ENCODE assay signal across 1 cellular context in the genomic region with DNA sequence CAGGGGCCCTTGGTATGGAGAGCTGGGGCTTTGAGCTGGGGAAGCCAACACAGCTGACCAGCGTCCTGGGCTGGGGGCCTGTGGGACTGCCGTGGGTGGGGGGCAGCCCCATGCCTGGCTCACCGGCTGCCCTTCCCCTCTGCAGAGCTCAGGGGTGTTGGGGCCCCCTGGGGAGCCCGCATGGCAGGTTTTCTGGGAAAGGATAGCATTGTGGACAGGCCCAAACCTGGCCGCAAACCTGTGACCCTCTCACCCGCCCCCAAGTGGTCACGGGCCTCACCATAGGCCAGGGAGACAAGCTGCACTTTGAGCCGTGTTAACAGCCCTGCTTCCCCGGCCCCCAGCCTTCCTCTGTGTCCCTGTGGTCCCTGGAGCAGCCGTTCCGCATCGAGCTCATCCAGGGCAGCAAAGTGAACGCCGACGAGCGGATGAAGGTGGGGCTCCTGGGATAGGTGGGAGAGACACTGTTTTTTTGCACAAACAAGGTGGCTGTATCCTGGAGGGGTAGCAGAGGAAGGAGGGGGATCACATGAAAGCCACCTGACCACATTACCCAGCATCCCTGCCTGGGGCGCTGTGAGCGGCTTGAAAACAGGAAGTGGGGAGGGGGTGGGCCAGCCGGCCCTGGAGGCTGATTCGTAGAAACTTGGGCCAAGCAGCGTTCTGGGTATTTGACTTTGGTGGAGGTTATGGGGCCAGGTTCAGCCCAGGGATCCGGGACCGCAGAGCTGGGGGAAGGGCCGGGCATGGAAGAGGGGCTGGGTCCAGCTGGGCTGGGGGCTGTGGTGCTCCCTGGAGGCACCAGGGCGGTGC.
A peak's percentile ranks its signal among the peaks of the same experiment; 100 is the strongest.
TF ChIP-seq lines count a peak whose summit lies in the region.

No MANE protein-coding gene starts in this region.

TF ChIP-seq in HepG2, 621 proteins besides CTCF, POLR2A, EP300 and RAD21 (continued from another document and continues in another):
- TF ChIP-seq, protein P1, sequence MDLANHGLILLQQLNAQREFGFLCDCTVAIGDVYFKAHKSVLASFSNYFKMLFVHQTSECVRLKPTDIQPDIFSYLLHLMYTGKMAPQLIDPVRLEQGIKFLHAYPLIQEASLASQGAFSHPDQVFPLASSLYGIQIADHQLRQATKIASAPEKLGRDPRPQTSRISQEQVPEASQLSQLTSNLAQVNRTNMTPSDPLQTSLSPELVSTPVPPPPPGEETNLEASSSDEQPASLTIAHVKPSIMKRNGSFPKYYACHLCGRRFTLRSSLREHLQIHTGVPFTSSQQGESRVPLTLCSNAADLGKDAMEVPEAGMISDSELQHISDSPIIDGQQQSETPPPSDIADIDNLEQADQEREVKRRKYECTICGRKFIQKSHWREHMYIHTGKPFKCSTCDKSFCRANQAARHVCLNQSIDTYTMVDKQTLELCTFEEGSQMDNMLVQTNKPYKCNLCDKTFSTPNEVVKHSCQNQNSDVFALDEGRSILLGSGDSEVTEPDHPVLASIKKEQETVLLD (CRISPR knock-in tag; IDR thresholded peaks at IDR 0.05; ENCODE audit: low read depth) = no peak
- TF ChIP-seq BCL3 (CRISPR knock-in tag; IDR thresholded peaks at IDR 0.05) (no peak; the same call in none of the 2 replicates), ZNF282 (IDR thresholded peaks at IDR 0.05; ENCODE audit: partially characterized antibody) (no peak), ZSCAN20 (CRISPR knock-in tag; IDR thresholded peaks at IDR 0.05; ENCODE audit: borderline replicate concordance) (no peak), KMT2B (CRISPR knock-in tag; IDR thresholded peaks at IDR 0.05) (peak; percentile 55), AKAP8 (CRISPR knock-in tag; IDR thresholded peaks at IDR 0.05) (no peak; the same call in 1 of the 2 replicates), ZC3H13 (CRISPR knock-in tag; IDR thresholded peaks at IDR 0.05) (no peak; the same call in 1 of the 2 replicates), TFE3 (CRISPR knock-in tag; IDR thresholded peaks at IDR 0.05) (peak; percentile 98), RXRA (CRISPR knock-in tag; IDR thresholded peaks at IDR 0.05) (peak; percentile 36; the same call in 1 of the 2 replicates), RFX1 (IDR thresholded peaks at IDR 0.05) (no peak), KLF11 (CRISPR knock-in tag; IDR thresholded peaks at IDR 0.05) (peak; percentile 51; the same call in 1 of the 2 replicates), STAT5B (CRISPR knock-in tag; IDR thresholded peaks at IDR 0.05) (no peak), KLF16 (CRISPR knock-in tag; IDR thresholded peaks at IDR 0.05) (no peak; a peak in 2 of 4 replicates), NR2F6 (IDR thresholded peaks at IDR 0.05) (peak; percentile 51), NR2F6 (CRISPR knock-in tag; IDR thresholded peaks at IDR 0.05) (no peak), YEATS4 (CRISPR knock-in tag; IDR thresholded peaks at IDR 0.05; ENCODE audit: borderline replicate concordance) (peak; percentile 67; the same call in 1 of the 2 replicates), TAF15 (IDR thresholded peaks at IDR 0.05; ENCODE audit: low read depth, low read length, poor library complexity, severe bottlenecking) (no peak), ZBTB43 (CRISPR knock-in tag; conservative IDR thresholded peaks at IDR 0.05) (no peak), CENPX (CRISPR knock-in tag; IDR thresholded peaks at IDR 0.05) (no peak), ZNF547 (CRISPR knock-in tag; IDR thresholded peaks at IDR 0.05) (peak; percentile 34; the same call in 1 of the 2 replicates), GATAD2A (CRISPR knock-in tag; IDR thresholded peaks at IDR 0.05) (peak; percentile 57), ZBTB3 (CRISPR knock-in tag; IDR thresholded peaks at IDR 0.05; ENCODE audit: borderline replicate concordance, low read depth) (peak; percentile 70; the same call in 1 of the 2 replicates), ZNF660 (CRISPR knock-in tag; IDR thresholded peaks at IDR 0.05; ENCODE audit: borderline replicate concordance, low read depth) (no peak), SIX1 (CRISPR knock-in tag; IDR thresholded peaks at IDR 0.05; ENCODE audit: borderline replicate concordance) (peak; percentile 46; the same call in 1 of the 2 replicates), MXD4 (CRISPR knock-in tag; IDR thresholded peaks at IDR 0.05) (peak; percentile 60; the same call in 1 of the 2 replicates), ZNF30 (CRISPR knock-in tag; IDR thresholded peaks at IDR 0.05) (no peak), HMG20B (CRISPR knock-in tag; conservative IDR thresholded peaks at IDR 0.05) (no peak), MXI1 (IDR thresholded peaks at IDR 0.05; ENCODE audit: borderline replicate concordance, low read depth, low read length) (peak; percentile 29; the same call in 1 of the 3 replicates), JUNB (CRISPR knock-in tag; IDR thresholded peaks at IDR 0.05; ENCODE audit: borderline replicate concordance) (no peak), POLR2AphosphoS2 (IDR thresholded peaks at IDR 0.05; ENCODE audit: low read depth, low read length) (no peak), CBX2 (IDR thresholded peaks at IDR 0.05; ENCODE audit: low read depth, low read length) (no peak), CBX2 (CRISPR knock-in tag; IDR thresholded peaks at IDR 0.05; ENCODE audit: low read depth) (no peak), KAT8 (CRISPR knock-in tag; IDR thresholded peaks at IDR 0.05) (peak; percentile 95), ZNF101 (CRISPR knock-in tag; IDR thresholded peaks at IDR 0.05; ENCODE audit: borderline replicate concordance, low read depth) (peak; percentile 19; the same call in 1 of the 2 replicates), EEA1 (CRISPR knock-in tag; IDR thresholded peaks at IDR 0.05; ENCODE audit: borderline replicate concordance) (0 out of 2 replicates have a peak, but pooled peaks have one; percentile 38), CREB3 (CRISPR knock-in tag; IDR thresholded peaks at IDR 0.05) (no peak; the same call in 1 of the 2 replicates), ZNF253 (CRISPR knock-in tag; IDR thresholded peaks at IDR 0.05; ENCODE audit: borderline replicate concordance) (no peak), JARID2 (CRISPR knock-in tag; IDR thresholded peaks at IDR 0.05; ENCODE audit: insufficient replicate concordance) (no peak), ZNF605 (CRISPR knock-in tag; IDR thresholded peaks at IDR 0.05) (peak; percentile 61; the same call in 1 of the 2 replicates), ZNF333 (CRISPR knock-in tag; IDR thresholded peaks at IDR 0.05; ENCODE audit: borderline replicate concordance) (no peak; the same call in 1 of the 2 replicates)
- TF ChIP-seq, protein P2, sequence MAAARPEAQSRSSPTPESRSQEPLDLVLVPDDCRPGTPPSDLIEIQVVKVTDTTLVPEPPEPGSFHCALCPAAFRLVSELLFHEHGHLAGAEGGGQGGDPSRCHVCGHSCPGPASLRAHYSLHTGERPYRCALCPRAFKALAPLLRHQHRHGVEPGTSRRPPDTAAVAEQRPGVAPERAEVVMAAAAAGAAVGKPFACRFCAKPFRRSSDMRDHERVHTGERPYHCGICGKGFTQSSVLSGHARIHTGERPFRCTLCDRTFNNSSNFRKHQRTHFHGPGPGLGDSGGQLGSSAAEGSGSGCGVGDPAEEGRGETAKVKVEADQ (CRISPR knock-in tag; IDR thresholded peaks at IDR 0.05; ENCODE audit: borderline replicate concordance) = no peak
- TF ChIP-seq, protein P3, sequence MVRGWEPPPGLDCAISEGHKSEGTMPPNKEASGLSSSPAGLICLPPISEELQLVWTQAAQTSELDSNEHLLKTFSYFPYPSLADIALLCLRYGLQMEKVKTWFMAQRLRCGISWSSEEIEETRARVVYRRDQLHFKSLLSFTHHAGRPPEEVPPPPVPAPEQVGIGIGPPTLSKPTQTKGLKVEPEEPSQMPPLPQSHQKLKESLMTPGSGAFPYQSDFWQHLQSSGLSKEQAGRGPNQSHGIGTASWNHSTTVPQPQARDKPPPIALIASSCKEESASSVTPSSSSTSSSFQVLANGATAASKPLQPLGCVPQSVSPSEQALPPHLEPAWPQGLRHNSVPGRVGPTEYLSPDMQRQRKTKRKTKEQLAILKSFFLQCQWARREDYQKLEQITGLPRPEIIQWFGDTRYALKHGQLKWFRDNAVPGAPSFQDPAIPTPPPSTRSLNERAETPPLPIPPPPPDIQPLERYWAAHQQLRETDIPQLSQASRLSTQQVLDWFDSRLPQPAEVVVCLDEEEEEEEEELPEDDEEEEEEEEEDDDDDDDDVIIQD (CRISPR knock-in tag; IDR thresholded peaks at IDR 0.05; ENCODE audit: low read depth) = peak; percentile 28
- TF ChIP-seq, protein P4, sequence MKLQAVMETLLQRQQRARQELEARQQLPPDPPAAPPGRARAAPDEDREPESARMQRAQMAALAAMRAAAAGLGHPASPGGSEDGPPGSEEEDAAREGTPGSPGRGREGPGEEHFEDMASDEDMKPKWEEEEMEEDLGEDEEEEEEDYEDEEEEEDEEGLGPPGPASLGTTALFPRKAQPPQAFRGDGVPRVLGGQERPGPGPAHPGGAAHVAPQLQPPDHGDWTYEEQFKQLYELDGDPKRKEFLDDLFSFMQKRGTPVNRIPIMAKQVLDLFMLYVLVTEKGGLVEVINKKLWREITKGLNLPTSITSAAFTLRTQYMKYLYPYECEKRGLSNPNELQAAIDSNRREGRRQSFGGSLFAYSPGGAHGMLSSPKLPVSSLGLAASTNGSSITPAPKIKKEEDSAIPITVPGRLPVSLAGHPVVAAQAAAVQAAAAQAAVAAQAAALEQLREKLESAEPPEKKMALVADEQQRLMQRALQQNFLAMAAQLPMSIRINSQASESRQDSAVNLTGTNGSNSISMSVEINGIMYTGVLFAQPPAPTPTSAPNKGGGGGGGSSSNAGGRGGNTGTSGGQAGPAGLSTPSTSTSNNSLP (IDR thresholded peaks at IDR 0.05; ENCODE audit: low read depth, low read length) = no peak
- TF ChIP-seq, protein P5, sequence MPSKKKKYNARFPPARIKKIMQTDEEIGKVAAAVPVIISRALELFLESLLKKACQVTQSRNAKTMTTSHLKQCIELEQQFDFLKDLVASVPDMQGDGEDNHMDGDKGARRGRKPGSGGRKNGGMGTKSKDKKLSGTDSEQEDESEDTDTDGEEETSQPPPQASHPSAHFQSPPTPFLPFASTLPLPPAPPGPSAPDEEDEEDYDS (CRISPR knock-in tag; IDR thresholded peaks at IDR 0.05) = peak; percentile 69
- TF ChIP-seq, protein P6, sequence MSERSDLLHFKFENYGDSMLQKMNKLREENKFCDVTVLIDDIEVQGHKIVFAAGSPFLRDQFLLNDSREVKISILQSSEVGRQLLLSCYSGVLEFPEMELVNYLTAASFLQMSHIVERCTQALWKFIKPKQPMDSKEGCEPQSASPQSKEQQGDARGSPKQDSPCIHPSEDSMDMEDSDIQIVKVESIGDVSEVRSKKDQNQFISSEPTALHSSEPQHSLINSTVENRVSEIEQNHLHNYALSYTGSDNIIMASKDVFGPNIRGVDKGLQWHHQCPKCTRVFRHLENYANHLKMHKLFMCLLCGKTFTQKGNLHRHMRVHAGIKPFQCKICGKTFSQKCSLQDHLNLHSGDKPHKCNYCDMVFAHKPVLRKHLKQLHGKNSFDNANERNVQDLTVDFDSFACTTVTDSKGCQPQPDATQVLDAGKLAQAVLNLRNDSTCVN (CRISPR knock-in tag; IDR thresholded peaks at IDR 0.05; ENCODE audit: borderline replicate concordance) = no peak
- TF ChIP-seq, protein P7, sequence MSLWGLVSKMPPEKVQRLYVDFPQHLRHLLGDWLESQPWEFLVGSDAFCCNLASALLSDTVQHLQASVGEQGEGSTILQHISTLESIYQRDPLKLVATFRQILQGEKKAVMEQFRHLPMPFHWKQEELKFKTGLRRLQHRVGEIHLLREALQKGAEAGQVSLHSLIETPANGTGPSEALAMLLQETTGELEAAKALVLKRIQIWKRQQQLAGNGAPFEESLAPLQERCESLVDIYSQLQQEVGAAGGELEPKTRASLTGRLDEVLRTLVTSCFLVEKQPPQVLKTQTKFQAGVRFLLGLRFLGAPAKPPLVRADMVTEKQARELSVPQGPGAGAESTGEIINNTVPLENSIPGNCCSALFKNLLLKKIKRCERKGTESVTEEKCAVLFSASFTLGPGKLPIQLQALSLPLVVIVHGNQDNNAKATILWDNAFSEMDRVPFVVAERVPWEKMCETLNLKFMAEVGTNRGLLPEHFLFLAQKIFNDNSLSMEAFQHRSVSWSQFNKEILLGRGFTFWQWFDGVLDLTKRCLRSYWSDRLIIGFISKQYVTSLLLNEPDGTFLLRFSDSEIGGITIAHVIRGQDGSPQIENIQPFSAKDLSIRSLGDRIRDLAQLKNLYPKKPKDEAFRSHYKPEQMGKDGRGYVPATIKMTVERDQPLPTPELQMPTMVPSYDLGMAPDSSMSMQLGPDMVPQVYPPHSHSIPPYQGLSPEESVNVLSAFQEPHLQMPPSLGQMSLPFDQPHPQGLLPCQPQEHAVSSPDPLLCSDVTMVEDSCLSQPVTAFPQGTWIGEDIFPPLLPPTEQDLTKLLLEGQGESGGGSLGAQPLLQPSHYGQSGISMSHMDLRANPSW (CRISPR knock-in tag; IDR thresholded peaks at IDR 0.05; ENCODE audit: borderline replicate concordance) = peak; percentile 86; the same call in 1 of the 2 replicates
